7 cellular contexts compared by ENCODE assay signal in the genomic region with DNA sequence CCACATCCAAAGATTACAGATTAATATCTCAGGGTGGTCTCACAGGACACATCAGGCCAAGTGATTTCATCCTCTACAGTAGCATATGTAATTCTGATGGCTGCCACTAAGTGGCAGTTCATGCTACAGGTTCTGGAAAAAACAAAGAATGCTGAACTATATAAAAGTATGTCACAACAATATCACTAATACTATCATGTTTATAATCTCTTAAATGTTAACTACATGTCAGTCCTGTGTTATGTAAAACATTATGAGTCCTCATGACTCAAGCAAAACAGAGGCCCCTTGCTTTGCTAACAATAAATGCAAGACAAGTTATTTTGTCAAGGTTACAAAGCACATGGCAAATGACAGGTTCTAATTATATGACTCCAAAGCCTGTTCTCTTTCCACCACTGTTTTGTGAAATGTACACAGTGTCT.
DNase-seq lines count a peak whose midpoint lies in the region; ATAC-seq, FAIRE-seq and TF ChIP-seq lines count a peak whose summit lies in the region.

No MANE protein-coding gene starts in this region.

- H3K18ac ChIP-seq in H1 (ENCODE audit: extremely low read depth, low read length) = no peak overlapping the region

- no peaks in the 10 kb centered on the region for H3K23me2 ChIP-seq in H1 (ENCODE audit: low read depth, low read length)

- H3K9me3 ChIP-seq in H1 (ENCODE audit: insufficient read depth in 2 of 2, low read depth in 1 of 2, low read length in 1 of 2) = no peaks in the 10 kb centered on the region
- no peaks in the 10 kb centered on the region for H3K9me3 ChIP-seq in psoas muscle

- TF ChIP-seq CTCF in GM10266 (IDR thresholded peaks at IDR 0.05; ENCODE audit: control insufficient read depth, insufficient read depth, low read depth, missing control alignments) (peak; percentile 43), H1 (IDR thresholded peaks at IDR 0.05; ENCODE audit: control extremely low read depth in 1 of 3, insufficient read depth in 1 of 3, low read depth in 1 of 3, low read length in 3 of 3) (peak in 2 of 3 experiments; percentile 39 to 58; a peak in 2 of 4 replicates), psoas muscle (IDR thresholded peaks at IDR 0.05) (peak; percentile 50)

- H3K4me1 Mint-ChIP-seq in activated naive CD4-positive, alpha-beta T cell treated with anti-CD3 and anti-CD28 coated beads for 36 hours (ENCODE audit: low read depth) = peaks cover 4% of the 10 kb centered on the region

- no peak overlapping the region for H2AFZ ChIP-seq in H1 (ENCODE audit: low read length)

- POLR2A ChIA-PET in H1 (lab: Charles Lee; ENCODE audit: partially characterized antibody) = no interaction called here

- H3K9ac ChIP-seq in H1 (replicated peaks in 1 of 4; ENCODE audit: extremely low read depth in 1 of 4, low read depth in 3 of 4, low read length in 3 of 4) = no peak overlapping the region

- H3K27ac Mint-ChIP-seq in activated naive CD4-positive, alpha-beta T cell treated with anti-CD3 and anti-CD28 coated beads for 36 hours = no peak overlapping the region

- H3K27ac ChIP-seq in H1 (ENCODE audit: low read depth, low read length) (no peak overlapping the region), psoas muscle (no peak overlapping the region)

- no peaks in the 10 kb centered on the region for H4K20me1 ChIP-seq in H1 (replicated peaks in 1 of 2; ENCODE audit: control insufficient read depth in 1 of 2, insufficient read depth in 2 of 2, low read length in 2 of 2)

- H3K14ac ChIP-seq in H1 (ENCODE audit: insufficient read length) = no peak overlapping the region

- H4K8ac ChIP-seq in H1 (ENCODE audit: extremely low read depth, insufficient read depth, low read length) = no peak overlapping the region

- H3K27me3 ChIP-seq in H1 (replicated peaks in 1 of 4; ENCODE audit: control insufficient read depth in 3 of 4, extremely low read depth in 1 of 4, insufficient read depth in 3 of 4, low read length in 3 of 4) (no peaks in the 10 kb centered on the region), psoas muscle (ENCODE audit: insufficient read depth in 3 of 3, low read length in 2 of 3) (no peaks in the 10 kb centered on the region)

- TF ChIP-seq POLR2A in H1 (IDR thresholded peaks at IDR 0.05; ENCODE audit: control extremely low read depth in 1 of 2, low read depth in 2 of 2, low read length in 2 of 2) = no peak

- H3K4me3 ChIP-seq in H1 (ENCODE audit: extremely low read depth in 1 of 4, insufficient read depth in 2 of 4, low read depth in 3 of 4, low read length in 4 of 4) (no peak overlapping the region), psoas muscle (no peak overlapping the region)

- H3K4ac ChIP-seq in H1 (replicated peaks; ENCODE audit: insufficient read length, low read depth, low read length) = no peak overlapping the region

- H3K79me2 ChIP-seq in H1 (ENCODE audit: control insufficient read depth in 1 of 2, insufficient read depth in 2 of 2, low read length in 2 of 2) = no peaks in the 10 kb centered on the region

- H3K4me3 Mint-ChIP-seq in activated naive CD4-positive, alpha-beta T cell treated with anti-CD3 and anti-CD28 coated beads for 36 hours = no peak overlapping the region

- H2BK12ac ChIP-seq in H1 (ENCODE audit: low read depth, low read length) = no peak overlapping the region

- H2AK5ac ChIP-seq in H1 (ENCODE audit: low read depth, low read length) = no peak overlapping the region

- no peaks in the 10 kb centered on the region for H3K79me1 ChIP-seq in H1 (ENCODE audit: low read depth, low read length)

- no peak overlapping the region for H2BK5ac ChIP-seq in H1 (ENCODE audit: low read depth, low read length)

- no peak overlapping the region for H4K91ac ChIP-seq in H1 (replicated peaks; ENCODE audit: insufficient read length, low read length)

- CTCF ChIA-PET in H1 (lab: Charles Lee; ENCODE audit: partially characterized antibody) = interaction anchor here (0.6 to 1.3 kb wide), 8 partner anchors 9 to 197 kb away, joined by 3 to 5 read pairs (median 3); no protein-coding TSS in a partner anchor
- CTCF ChIA-PET in activated naive CD4-positive, alpha-beta T cell treated with anti-CD3 and anti-CD28 coated beads for 36 hours (lab: Charles Lee) = no interaction called here

- H3K4me1 ChIP-seq in H1 (replicated peaks in 1 of 4; ENCODE audit: control insufficient read depth in 3 of 4, insufficient read depth in 4 of 4, low read length in 3 of 4) = no peaks in the 10 kb centered on the region
- H3K4me1 ChIP-seq in psoas muscle = no peaks in the 10 kb centered on the region

- TF ChIP-seq EP300 in H1 (IDR thresholded peaks at IDR 0.05; ENCODE audit: borderline replicate concordance in 1 of 2, low read depth in 2 of 2, low read length in 2 of 2) = no peak

- H3K9me3 Mint-ChIP-seq in activated naive CD4-positive, alpha-beta T cell treated with anti-CD3 and anti-CD28 coated beads for 36 hours = peaks cover 1% of the 10 kb centered on the region

- no peak overlapping the region for H2BK20ac ChIP-seq in H1 (ENCODE audit: low read length)

- no peak overlapping the region for H2BK15ac ChIP-seq in H1 (ENCODE audit: low read length)

- H3K36me3 Mint-ChIP-seq in activated naive CD4-positive, alpha-beta T cell treated with anti-CD3 and anti-CD28 coated beads for 36 hours (ENCODE audit: low read depth) = peaks cover 12% of the 10 kb centered on the region

- TF ChIP-seq RAD21 in H1 (IDR thresholded peaks at IDR 0.05 in 1 of 2, conservative IDR thresholded peaks at IDR 0.05 in 1 of 2; ENCODE audit: low read depth in 2 of 2, low read length in 2 of 2) = peak; percentile 58 to 66

- no peak overlapping the region for H4K5ac ChIP-seq in H1 (ENCODE audit: insufficient read length, low read depth, low read length)

- H3K27me3 Mint-ChIP-seq in activated naive CD4-positive, alpha-beta T cell treated with anti-CD3 and anti-CD28 coated beads for 36 hours (ENCODE audit: low read depth) = no peaks in the 10 kb centered on the region

- intact Hi-C loops in psoas muscle (cut with DNase I) = no loop called here
- intact Hi-C loops in activated naive CD4-positive, alpha-beta T cell treated with anti-CD3 and anti-CD28 coated beads for 36 hours (cut with micrococcal nuclease) = loop anchor here (1.0 kb wide), 1 partner anchor 197 kb away; no protein-coding TSS in a partner anchor

- H3K36me3 ChIP-seq in H1 (ENCODE audit: control insufficient read depth in 2 of 4, insufficient read depth in 4 of 4, low read length in 3 of 4) = peaks cover 0 to 3% (median 0%) of the 10 kb centered on the region in 4 experiments; a peak in 1 of 8 replicates
- H3K36me3 ChIP-seq in psoas muscle (ENCODE audit: insufficient read depth in 1 of 2, low read depth in 1 of 2) = no peaks in the 10 kb centered on the region

- H2BK120ac ChIP-seq in H1 (replicated peaks; ENCODE audit: low read depth, low read length) = no peak overlapping the region

- no peak for DNase-seq in GM10266 (ENCODE audit: extremely low spot score)
- peak; percentile 29 for DNase-seq in M059J (ENCODE audit: low read depth)
- DNase-seq in H1 (ENCODE audit: low read depth in 1 of 2, low spot score in 2 of 2) = no peak
- DNase-seq in psoas muscle = no peak
- no peak for DNase-seq in HuH-7 (ENCODE audit: low spot score)
- no peak for DNase-seq in activated naive CD4-positive, alpha-beta T cell treated with anti-CD3 and anti-CD28 coated beads for 36 hours

- no peak overlapping the region for H3K56ac ChIP-seq in H1 (replicated peaks; ENCODE audit: insufficient read length, low read depth, low read length)

- no peak overlapping the region for H3K4me2 ChIP-seq in H1 (ENCODE audit: insufficient read depth in 1 of 2, low read depth in 2 of 2, low read length in 2 of 2)

- no peak overlapping the region for H3K23ac ChIP-seq in H1 (ENCODE audit: insufficient read length)

- ATAC-seq in GM21786 (IDR thresholded peaks at IDR 0.05; ENCODE audit: unreplicated experiment) = peak; percentile 77
- peak; percentile 28 to 81 (median 58) for ATAC-seq in psoas muscle

- FAIRE-seq in H1 (lab: Jason Lieb, UNC) = peak; percentile 69

TF ChIP-seq in H1, 55 proteins besides CTCF, POLR2A, EP300 and RAD21:
- TF ChIP-seq SP1 (IDR thresholded peaks at IDR 0.05; ENCODE audit: low read depth, low read length) = no peak
TF ChIP-seq in H1: peak in this region for 0.
